8 cellular contexts compared by ENCODE assay signal in the genomic region with DNA sequence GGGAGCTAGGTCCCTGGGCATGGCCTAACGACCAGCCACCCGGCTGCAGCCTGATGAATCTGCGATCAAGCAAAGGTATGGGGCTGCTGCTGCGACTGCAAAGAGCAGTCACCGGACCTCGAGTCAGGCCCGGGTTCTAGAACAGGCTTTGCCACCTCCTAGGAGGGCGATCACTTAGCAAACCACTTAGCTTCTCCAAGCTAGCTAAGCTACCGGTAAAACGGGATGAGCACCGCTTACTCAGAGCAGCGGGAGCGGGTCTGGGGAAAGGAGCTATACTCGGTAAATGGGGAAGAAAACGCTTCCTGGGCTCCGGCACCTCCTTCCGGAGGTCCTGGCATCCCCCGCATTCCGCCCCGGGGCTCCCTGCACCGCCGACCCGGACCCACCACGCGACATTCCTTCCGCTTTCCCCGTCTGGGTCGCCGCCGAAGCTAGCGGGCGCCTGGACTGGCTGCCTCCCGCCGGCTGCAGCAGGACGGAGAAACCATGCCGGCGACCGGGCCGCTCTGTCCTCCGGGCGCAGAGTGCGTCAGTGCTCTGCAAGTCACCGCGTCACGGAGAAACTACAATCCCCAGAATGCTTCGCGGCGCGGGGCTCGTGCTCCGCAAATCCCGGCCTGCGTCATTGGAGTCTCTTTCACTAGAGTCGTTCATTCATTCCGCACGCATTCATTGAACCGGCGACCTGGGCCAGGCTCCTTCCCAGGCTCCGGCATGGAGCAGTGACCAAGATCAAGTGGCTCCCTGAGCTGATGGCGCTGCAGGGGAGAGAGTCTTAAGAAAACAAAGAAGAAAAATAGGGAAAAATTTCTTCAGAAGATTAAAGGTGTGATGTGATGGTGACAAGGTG. TPM values are rescaled to one million over a fixed set of nuclear protein-coding genes. Genes with fewer than 3 reads are reported as not detected.
A peak's percentile ranks its signal among the peaks of the same experiment; 100 is the strongest.
DNase-seq lines count a peak whose midpoint lies in the region; ATAC-seq and TF ChIP-seq lines count a peak whose summit lies in the region.

A gene (minus strand): TSS at position 531 of the 853 bp plus-strand sequence. CDS start 3,779 bp downstream, outside the sequence.

- peak within 1 kb of the TSS; percentile 96 for H3K27ac Mint-ChIP-seq in T-helper 2 cell treated with Interferon-gamma antibody and Interleukin-4, amounts not matched to agents 5 μg/mL and 100 μg/mL, for 36 hours

- peak within 1 kb of the TSS; percentile 93 for H3K4me3 Mint-ChIP-seq in T-helper 2 cell treated with Interferon-gamma antibody and Interleukin-4, amounts not matched to agents 5 μg/mL and 100 μg/mL, for 36 hours

- no peaks in the 10 kb centered on the region for H3K9me3 Mint-ChIP-seq in T-helper 2 cell treated with Interferon-gamma antibody and Interleukin-4, amounts not matched to agents 5 μg/mL and 100 μg/mL, for 36 hours

- peaks cover 15% of the 10 kb centered on the region for H3K4me1 Mint-ChIP-seq in T-helper 2 cell treated with Interferon-gamma antibody and Interleukin-4, amounts not matched to agents 5 μg/mL and 100 μg/mL, for 36 hours (ENCODE audit: low read depth)

- H3K36me3 ChIP-seq in right atrium auricular region (peaks cover 16% of the 10 kb centered on the region), uterus (no peaks in the 10 kb centered on the region)

- DNase-seq in NCI-H2029 (lab: John Stamatoyannopoulos, UW) (peak; percentile 89), anterior cingulate cortex (lab: John Stamatoyannopoulos, UW) (peak; percentile 52 to 95 (median 90)), right atrium auricular region (ENCODE audit: low spot score) (peak; percentile 97), putamen (ENCODE audit: low spot score) (peak; percentile 95), uterus (peak; percentile 94)
- DNase-seq in T-helper 2 cell treated with Interferon-gamma antibody and Interleukin-4, amounts not matched to agents 5 μg/mL and 100 μg/mL, for 36 hours (ENCODE audit: low spot score) = peak; percentile 92

- ATAC-seq in GM18505 (IDR thresholded peaks at IDR 0.05; ENCODE audit: unreplicated experiment) = peak; percentile 74
- peak; percentile 69 for ATAC-seq in HG02973 (IDR thresholded peaks at IDR 0.05; ENCODE audit: unreplicated experiment)

- peak within 1 kb of the TSS; percentile 71 to 99 for H3K4me3 ChIP-seq in right atrium auricular region
- peak within 1 kb of the TSS; percentile 75 to 87 for H3K4me3 ChIP-seq in uterus

- no peaks in the 10 kb centered on the region for H3K27me3 Mint-ChIP-seq in T-helper 2 cell treated with Interferon-gamma antibody and Interleukin-4, amounts not matched to agents 5 μg/mL and 100 μg/mL, for 36 hours (ENCODE audit: low read depth)

- H3K4me1 ChIP-seq in right atrium auricular region (peaks cover 0 to 11% of the 10 kb centered on the region in 2 donors), uterus (peaks cover 0 to 8% of the 10 kb centered on the region in 2 donors)

- H3K9me3 ChIP-seq in right atrium auricular region (no peaks in the 10 kb centered on the region), uterus (no peaks in the 10 kb centered on the region)

- TF ChIP-seq CTCF in right atrium auricular region (IDR thresholded peaks at IDR 0.05) (no peak), uterus (IDR thresholded peaks at IDR 0.05) (peak in 1 of 4 experiments; percentile 19)

- intact Hi-C loops in uterus (cut with DNase I; ENCODE audit: low total_unique reads) = no loop called here

- H3K27me3 ChIP-seq in right atrium auricular region (no peaks in the 10 kb centered on the region), uterus (no peaks in the 10 kb centered on the region)

- TF ChIP-seq POLR2A in GM18505 (IDR thresholded peaks at IDR 0.05; ENCODE audit: borderline replicate concordance, extremely low read depth, insufficient read depth, insufficient read length) (peak; percentile 87), uterus (IDR thresholded peaks at IDR 0.05) (peak; percentile 92 to 94)

- H3K36me3 Mint-ChIP-seq in T-helper 2 cell treated with Interferon-gamma antibody and Interleukin-4, amounts not matched to agents 5 μg/mL and 100 μg/mL, for 36 hours (ENCODE audit: low read depth) = peaks cover 9% of the 10 kb centered on the region

- peak within 1 kb of the TSS; percentile 90 to 99 for H3K27ac ChIP-seq in right atrium auricular region
- H3K27ac ChIP-seq in uterus = peak within 1 kb of the TSS; percentile 88 to 93

RNA-seq across cellular contexts. Expression of the gene that starts here (rescaled TPM):
- total RNA-seq in right atrium auricular region (10 to 100 TPM; 55.3 to 59.9 TPM), uterus (10 to 100 TPM in 2 of 4 donors, 1 to 10 TPM in 2; 3.7 to 48.1 (median 15.1) TPM)

Comparison
In these comparisons a context has a peak if more than half of its experiments do, and no peak if none do; other contexts are left out.
1. Peak in every context shown above with its lines: DNase-seq, ATAC-seq, H3K4me3 ChIP-seq and H3K27ac ChIP-seq.